2 cellular contexts compared by ENCODE assay signal in the genomic region with DNA sequence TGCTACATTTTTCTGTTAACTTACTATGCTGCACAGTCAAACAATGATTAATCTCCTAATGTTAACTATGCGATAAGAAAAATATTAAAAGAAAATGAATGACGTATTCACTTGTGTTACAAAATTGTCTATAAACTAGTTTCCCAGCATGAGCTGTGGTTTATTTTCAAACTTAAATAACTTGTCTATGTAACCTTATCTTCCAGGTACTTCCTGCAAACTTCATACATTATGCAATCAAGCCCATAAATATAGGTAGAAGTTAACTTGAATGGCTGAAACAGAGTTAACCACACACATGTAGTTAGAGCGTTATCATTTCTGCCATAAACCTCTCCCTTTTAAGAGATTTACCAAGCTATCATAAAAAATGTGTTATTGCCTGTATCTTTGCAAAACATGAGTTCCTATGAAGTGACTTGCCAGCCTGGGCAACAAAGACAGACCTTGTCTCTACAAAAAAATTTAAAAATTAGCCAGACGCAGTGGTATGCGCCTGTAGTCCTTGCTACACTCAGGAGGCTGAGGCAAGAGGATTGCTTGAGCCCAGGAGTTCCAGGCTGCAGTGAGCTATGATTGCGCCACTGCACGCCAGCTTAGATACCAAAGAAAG.
TF ChIP-seq lines count a peak whose summit lies in the region.

No MANE protein-coding gene starts in this region.

TF ChIP-seq in HEK293, 187 proteins besides CTCF, POLR2A, EP300 and RAD21 (continued from another document):
- TF ChIP-seq, protein P1, sequence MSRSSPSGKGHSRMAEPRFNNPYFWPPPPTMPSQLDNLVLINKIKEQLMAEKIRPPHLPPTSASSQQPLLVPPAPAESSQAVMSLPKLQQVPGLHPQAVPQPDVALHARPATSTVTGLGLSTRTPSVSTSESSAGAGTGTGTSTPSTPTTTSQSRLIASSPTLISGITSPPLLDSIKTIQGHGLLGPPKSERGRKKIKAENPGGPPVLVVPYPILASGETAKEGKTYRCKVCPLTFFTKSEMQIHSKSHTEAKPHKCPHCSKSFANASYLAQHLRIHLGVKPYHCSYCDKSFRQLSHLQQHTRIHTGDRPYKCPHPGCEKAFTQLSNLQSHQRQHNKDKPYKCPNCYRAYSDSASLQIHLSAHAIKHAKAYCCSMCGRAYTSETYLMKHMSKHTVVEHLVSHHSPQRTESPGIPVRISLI (tag by site-specific recombination; IDR thresholded peaks at IDR 0.05): peak; percentile 38; the same call in 1 of the 2 replicates

TF ChIP-seq in K562, 482 proteins besides CTCF, POLR2A, EP300 and RAD21 (continued from another document and continues in another):
- TF ChIP-seq, protein P2, sequence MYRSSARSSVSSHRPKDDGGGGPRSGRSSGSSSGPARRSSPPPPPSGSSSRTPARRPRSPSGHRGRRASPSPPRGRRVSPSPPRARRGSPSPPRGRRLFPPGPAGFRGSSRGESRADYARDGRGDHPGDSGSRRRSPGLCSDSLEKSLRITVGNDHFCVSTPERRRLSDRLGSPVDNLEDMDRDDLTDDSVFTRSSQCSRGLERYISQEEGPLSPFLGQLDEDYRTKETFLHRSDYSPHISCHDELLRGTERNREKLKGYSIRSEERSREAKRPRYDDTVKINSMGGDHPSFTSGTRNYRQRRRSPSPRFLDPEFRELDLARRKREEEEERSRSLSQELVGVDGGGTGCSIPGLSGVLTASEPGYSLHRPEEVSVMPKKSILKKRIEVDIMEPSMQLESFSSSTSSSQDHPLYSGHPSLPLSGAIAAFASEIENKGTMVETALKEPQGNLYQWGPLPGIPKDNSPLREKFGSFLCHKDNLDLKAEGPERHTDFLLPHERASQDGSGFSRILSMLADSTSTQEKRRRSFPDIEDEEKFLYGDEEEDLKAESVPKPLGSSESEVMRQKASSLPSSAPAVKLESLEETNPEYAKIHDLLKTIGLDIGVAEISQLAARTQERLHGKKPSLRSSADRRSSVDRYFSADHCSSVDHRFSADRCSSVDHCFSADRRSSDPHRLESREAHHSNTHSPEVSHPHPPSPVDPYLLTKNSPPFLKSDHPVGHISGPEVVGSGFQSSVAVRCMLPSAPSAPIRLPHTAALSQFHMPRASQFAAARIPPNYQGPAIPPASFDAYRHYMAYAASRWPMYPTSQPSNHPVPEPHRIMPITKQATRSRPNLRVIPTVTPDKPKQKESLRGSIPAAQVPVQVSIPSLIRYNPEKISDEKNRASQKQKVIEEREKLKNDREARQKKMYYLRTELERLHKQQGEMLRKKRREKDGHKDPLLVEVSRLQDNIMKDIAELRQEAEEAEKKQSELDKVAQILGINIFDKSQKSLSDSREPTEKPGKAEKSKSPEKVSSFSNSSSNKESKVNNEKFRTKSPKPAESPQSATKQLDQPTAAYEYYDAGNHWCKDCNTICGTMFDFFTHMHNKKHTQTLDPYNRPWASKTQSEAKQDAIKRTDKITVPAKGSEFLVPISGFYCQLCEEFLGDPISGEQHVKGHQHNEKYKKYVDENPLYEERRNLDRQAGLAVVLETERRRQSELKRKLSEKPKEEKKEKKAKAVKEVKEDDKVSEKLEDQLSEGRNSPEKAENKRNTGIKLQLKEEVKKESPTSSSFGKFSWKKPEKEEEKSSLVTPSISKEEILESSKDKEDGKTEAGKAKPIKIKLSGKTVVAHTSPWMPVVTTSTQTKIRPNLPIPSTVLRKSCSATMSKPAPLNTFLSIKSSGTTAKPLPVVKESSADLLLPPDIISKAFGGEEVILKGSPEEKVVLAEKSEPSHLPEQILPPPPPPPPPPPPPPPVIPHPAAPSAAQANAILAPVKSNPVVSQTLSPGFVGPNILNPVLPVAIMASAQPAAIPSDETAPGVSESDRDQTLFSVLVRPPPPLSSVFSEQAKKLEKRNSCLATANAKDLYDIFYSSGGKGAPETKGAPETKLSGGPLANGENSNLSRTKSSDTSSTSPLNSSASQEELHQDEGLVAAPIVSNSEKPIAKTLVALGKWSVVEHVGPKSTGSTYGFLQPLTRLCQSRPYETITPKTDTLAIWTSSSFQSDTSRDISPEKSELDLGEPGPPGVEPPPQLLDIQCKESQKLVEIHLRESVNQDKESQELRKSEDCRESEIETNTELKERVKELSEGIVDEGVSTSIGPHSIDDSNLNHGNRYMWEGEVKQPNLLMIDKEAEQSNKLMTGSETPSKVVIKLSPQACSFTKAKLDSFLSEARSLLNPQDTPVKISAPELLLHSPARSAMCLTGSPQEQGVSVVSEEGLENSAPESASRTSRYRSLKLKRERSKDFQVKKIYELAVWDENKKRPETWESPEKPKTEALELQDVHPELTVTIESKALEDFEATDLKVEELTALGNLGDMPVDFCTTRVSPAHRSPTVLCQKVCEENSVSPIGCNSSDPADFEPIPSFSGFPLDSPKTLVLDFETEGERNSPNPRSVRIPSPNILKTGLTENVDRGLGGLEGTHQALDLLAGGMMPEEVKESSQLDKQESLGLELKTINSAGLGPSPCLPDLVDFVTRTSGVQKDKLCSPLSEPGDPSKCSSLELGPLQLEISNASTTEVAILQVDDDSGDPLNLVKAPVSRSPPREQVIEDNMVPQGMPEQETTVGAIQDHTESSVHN (IDR thresholded peaks at IDR 0.05; ENCODE audit: borderline replicate concordance in 1 of 2, low read depth in 1 of 2): no peak
- TF ChIP-seq GABPA (tag; conservative IDR thresholded peaks at IDR 0.05; ENCODE audit: low read depth) (no peak), TRIM24 (IDR thresholded peaks at IDR 0.05) (0 out of 4 replicates have a peak, but pooled peaks of 1 of the 2 experiments have one; percentile 11), MAFF (IDR thresholded peaks at IDR 0.05; ENCODE audit: low read length) (no peak), ERF (CRISPR knock-in tag; IDR thresholded peaks at IDR 0.05) (no peak), TAL1 (IDR thresholded peaks at IDR 0.05) (peak; percentile 60), ZNF263 (CRISPR knock-in tag; IDR thresholded peaks at IDR 0.05; ENCODE audit: borderline replicate concordance) (no peak), SNIP1 (IDR thresholded peaks at IDR 0.05; ENCODE audit: low read depth) (no peak), POLR2G (IDR thresholded peaks at IDR 0.05; ENCODE audit: low read depth, low read length) (no peak), JUND (IDR thresholded peaks at IDR 0.05; ENCODE audit: borderline replicate concordance, low read depth, low read length) (no peak), JUND (tag; IDR thresholded peaks at IDR 0.05; ENCODE audit: borderline replicate concordance, low read depth, low read length) (no peak), ARID1B (IDR thresholded peaks at IDR 0.05) (peak; percentile 49), EZH2 (IDR thresholded peaks at IDR 0.05; ENCODE audit: borderline replicate concordance, low read depth, low read length) (no peak), ZNF23 (CRISPR knock-in tag; IDR thresholded peaks at IDR 0.05) (no peak), NCOR1 (IDR thresholded peaks at IDR 0.05) (peak; percentile 38), SIX5 (IDR thresholded peaks at IDR 0.05; ENCODE audit: borderline replicate concordance in 1 of 2, insufficient read depth in 1 of 2, low read depth in 1 of 2, low read length in 2 of 2) (no peak), CBFA2T3 (IDR thresholded peaks at IDR 0.05) (peak; percentile 77)
- TF ChIP-seq, protein P3, sequence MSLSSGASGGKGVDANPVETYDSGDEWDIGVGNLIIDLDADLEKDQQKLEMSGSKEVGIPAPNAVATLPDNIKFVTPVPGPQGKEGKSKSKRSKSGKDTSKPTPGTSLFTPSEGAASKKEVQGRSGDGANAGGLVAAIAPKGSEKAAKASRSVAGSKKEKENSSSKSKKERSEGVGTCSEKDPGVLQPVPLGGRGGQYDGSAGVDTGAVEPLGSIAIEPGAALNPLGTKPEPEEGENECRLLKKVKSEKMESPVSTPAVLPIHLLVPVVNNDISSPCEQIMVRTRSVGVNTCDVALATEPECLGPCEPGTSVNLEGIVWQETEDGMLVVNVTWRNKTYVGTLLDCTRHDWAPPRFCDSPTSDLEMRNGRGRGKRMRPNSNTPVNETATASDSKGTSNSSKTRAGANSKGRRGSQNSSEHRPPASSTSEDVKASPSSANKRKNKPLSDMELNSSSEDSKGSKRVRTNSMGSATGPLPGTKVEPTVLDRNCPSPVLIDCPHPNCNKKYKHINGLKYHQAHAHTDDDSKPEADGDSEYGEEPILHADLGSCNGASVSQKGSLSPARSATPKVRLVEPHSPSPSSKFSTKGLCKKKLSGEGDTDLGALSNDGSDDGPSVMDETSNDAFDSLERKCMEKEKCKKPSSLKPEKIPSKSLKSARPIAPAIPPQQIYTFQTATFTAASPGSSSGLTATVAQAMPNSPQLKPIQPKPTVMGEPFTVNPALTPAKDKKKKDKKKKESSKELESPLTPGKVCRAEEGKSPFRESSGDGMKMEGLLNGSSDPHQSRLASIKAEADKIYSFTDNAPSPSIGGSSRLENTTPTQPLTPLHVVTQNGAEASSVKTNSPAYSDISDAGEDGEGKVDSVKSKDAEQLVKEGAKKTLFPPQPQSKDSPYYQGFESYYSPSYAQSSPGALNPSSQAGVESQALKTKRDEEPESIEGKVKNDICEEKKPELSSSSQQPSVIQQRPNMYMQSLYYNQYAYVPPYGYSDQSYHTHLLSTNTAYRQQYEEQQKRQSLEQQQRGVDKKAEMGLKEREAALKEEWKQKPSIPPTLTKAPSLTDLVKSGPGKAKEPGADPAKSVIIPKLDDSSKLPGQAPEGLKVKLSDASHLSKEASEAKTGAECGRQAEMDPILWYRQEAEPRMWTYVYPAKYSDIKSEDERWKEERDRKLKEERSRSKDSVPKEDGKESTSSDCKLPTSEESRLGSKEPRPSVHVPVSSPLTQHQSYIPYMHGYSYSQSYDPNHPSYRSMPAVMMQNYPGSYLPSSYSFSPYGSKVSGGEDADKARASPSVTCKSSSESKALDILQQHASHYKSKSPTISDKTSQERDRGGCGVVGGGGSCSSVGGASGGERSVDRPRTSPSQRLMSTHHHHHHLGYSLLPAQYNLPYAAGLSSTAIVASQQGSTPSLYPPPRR (CRISPR knock-in tag; IDR thresholded peaks at IDR 0.05; ENCODE audit: borderline replicate concordance): no peak
- TF ChIP-seq, protein P4, sequence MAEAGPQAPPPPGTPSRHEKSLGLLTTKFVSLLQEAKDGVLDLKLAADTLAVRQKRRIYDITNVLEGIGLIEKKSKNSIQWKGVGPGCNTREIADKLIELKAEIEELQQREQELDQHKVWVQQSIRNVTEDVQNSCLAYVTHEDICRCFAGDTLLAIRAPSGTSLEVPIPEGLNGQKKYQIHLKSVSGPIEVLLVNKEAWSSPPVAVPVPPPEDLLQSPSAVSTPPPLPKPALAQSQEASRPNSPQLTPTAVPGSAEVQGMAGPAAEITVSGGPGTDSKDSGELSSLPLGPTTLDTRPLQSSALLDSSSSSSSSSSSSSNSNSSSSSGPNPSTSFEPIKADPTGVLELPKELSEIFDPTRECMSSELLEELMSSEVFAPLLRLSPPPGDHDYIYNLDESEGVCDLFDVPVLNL (CRISPR knock-in tag; IDR thresholded peaks at IDR 0.05; ENCODE audit: low read depth): no peak
- TF ChIP-seq, protein P5, sequence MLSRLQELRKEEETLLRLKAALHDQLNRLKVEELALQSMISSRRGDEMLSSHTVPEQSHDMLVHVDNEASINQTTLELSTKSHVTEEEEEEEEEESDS (CRISPR knock-in tag; IDR thresholded peaks at IDR 0.05): no peak
- TF ChIP-seq, protein P6, sequence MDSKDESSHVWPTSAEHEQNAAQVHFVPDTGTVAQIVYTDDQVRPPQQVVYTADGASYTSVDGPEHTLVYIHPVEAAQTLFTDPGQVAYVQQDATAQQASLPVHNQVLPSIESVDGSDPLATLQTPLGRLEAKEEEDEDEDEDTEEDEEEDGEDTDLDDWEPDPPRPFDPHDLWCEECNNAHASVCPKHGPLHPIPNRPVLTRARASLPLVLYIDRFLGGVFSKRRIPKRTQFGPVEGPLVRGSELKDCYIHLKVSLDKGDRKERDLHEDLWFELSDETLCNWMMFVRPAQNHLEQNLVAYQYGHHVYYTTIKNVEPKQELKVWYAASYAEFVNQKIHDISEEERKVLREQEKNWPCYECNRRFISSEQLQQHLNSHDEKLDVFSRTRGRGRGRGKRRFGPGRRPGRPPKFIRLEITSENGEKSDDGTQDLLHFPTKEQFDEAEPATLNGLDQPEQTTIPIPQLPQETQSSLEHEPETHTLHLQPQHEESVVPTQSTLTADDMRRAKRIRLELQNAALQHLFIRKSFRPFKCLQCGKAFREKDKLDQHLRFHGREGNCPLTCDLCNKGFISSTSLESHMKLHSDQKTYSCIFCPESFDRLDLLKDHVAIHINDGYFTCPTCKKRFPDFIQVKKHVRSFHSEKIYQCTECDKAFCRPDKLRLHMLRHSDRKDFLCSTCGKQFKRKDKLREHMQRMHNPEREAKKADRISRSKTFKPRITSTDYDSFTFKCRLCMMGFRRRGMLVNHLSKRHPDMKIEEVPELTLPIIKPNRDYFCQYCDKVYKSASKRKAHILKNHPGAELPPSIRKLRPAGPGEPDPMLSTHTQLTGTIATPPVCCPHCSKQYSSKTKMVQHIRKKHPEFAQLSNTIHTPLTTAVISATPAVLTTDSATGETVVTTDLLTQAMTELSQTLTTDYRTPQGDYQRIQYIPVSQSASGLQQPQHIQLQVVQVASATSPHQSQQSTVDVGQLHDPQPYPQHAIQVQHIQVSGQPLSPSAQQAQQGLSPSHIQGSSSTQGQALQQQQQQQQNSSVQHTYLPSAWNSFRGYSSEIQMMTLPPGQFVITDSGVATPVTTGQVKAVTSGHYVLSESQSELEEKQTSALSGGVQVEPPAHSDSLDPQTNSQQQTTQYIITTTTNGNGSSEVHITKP (IDR thresholded peaks at IDR 0.05; ENCODE audit: partially characterized antibody): no peak
- TF ChIP-seq, protein P7, sequence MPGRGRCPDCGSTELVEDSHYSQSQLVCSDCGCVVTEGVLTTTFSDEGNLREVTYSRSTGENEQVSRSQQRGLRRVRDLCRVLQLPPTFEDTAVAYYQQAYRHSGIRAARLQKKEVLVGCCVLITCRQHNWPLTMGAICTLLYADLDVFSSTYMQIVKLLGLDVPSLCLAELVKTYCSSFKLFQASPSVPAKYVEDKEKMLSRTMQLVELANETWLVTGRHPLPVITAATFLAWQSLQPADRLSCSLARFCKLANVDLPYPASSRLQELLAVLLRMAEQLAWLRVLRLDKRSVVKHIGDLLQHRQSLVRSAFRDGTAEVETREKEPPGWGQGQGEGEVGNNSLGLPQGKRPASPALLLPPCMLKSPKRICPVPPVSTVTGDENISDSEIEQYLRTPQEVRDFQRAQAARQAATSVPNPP (IDR thresholded peaks at IDR 0.05; ENCODE audit: borderline replicate concordance, insufficient read depth, insufficient read length): no peak
- TF ChIP-seq, protein P8, sequence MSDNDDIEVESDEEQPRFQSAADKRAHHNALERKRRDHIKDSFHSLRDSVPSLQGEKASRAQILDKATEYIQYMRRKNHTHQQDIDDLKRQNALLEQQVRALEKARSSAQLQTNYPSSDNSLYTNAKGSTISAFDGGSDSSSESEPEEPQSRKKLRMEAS (CRISPR knock-in tag; IDR thresholded peaks at IDR 0.05): no peak
- TF ChIP-seq, protein P9, sequence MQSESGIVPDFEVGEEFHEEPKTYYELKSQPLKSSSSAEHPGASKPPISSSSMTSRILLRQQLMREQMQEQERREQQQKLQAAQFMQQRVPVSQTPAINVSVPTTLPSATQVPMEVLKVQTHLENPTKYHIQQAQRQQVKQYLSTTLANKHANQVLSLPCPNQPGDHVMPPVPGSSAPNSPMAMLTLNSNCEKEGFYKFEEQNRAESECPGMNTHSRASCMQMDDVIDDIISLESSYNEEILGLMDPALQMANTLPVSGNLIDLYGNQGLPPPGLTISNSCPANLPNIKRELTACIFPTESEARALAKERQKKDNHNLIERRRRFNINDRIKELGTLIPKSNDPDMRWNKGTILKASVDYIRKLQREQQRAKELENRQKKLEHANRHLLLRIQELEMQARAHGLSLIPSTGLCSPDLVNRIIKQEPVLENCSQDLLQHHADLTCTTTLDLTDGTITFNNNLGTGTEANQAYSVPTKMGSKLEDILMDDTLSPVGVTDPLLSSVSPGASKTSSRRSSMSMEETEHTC (IDR thresholded peaks at IDR 0.05): no peak
